In genomic region chr12:48553666-48554343, GRCh38 we compare ENCODE assay signal across 1 cellular context.
TF ChIP-seq lines count a peak whose summit lies in the region.

No MANE protein-coding gene starts in this region.

TF ChIP-seq in HEK293, 187 proteins besides CTCF, POLR2A, EP300 and RAD21 (continued from another document):
- TF ChIP-seq ZNF518A (tag by site-specific recombination; conservative IDR thresholded peaks at IDR 0.05; ENCODE audit: low read depth), result peak; percentile 49; the same call in 1 of the 2 replicates
- peak; percentile 67 for TF ChIP-seq ZBTB20 (tag by site-specific recombination; IDR thresholded peaks at IDR 0.05)
- peak; percentile 32; the same call in 1 of the 2 replicates for TF ChIP-seq KLF7 (tag by site-specific recombination; IDR thresholded peaks at IDR 0.05; ENCODE audit: borderline replicate concordance)
- 0 out of 2 replicates have a peak, but pooled peaks have one; percentile 23 for TF ChIP-seq PATZ1 (tag by site-specific recombination; IDR thresholded peaks at IDR 0.05)
